In genomic region chr9:72150653-72151052, GRCh38 we compare ENCODE assay signal across 2 cellular contexts.
TF ChIP-seq lines count a peak whose summit lies in the region.

No MANE protein-coding gene starts in this region.

TF ChIP-seq in liver, 16 proteins besides CTCF, POLR2A, EP300 and RAD21:
- no peak for TF ChIP-seq EGR1 (IDR thresholded peaks at IDR 0.05; ENCODE audit: low read depth in 2 of 2)
- TF ChIP-seq GABPA (IDR thresholded peaks at IDR 0.05 in 1 of 2, conservative IDR thresholded peaks at IDR 0.05 in 1 of 2) = no peak
- TF ChIP-seq SP1 (IDR thresholded peaks at IDR 0.05) = no peak
- TF ChIP-seq ATF3 (IDR thresholded peaks at IDR 0.05) = no peak
- TF ChIP-seq FOXA1 (IDR thresholded peaks at IDR 0.05) = no peak
- TF ChIP-seq FOXA2 (IDR thresholded peaks at IDR 0.05) = no peak
- no peak for TF ChIP-seq REST (IDR thresholded peaks at IDR 0.05)
- TF ChIP-seq RXRA (IDR thresholded peaks at IDR 0.05) = no peak
- no peak for TF ChIP-seq JUND (IDR thresholded peaks at IDR 0.05)
- no peak for TF ChIP-seq NR2F2 (IDR thresholded peaks at IDR 0.05)
- no peak for TF ChIP-seq ZBTB33 (IDR thresholded peaks at IDR 0.05)
- no peak for TF ChIP-seq TAF1 (conservative IDR thresholded peaks at IDR 0.05)
- no peak for TF ChIP-seq HNF4G (IDR thresholded peaks at IDR 0.05)
- TF ChIP-seq YY1 (IDR thresholded peaks at IDR 0.05) = no peak
- no peak for TF ChIP-seq MAX (IDR thresholded peaks at IDR 0.05)

TF ChIP-seq in HepG2, 621 proteins besides CTCF, POLR2A, EP300 and RAD21:
- TF ChIP-seq ZNF281 (CRISPR knock-in tag; IDR thresholded peaks at IDR 0.05; ENCODE audit: borderline replicate concordance) = no peak
- TF ChIP-seq DR1 (CRISPR knock-in tag; IDR thresholded peaks at IDR 0.05) = no peak
- TF ChIP-seq CSRNP1 (CRISPR knock-in tag; IDR thresholded peaks at IDR 0.05) = no peak
- no peak for TF ChIP-seq ZNF850 (CRISPR knock-in tag; conservative IDR thresholded peaks at IDR 0.05)
- TF ChIP-seq TERF1 (CRISPR knock-in tag; IDR thresholded peaks at IDR 0.05) = no peak
- no peak for TF ChIP-seq RARG (CRISPR knock-in tag; IDR thresholded peaks at IDR 0.05; ENCODE audit: low read depth)
- TF ChIP-seq KDM5A (IDR thresholded peaks at IDR 0.05; ENCODE audit: borderline replicate concordance, low read length) = no peak
- no peak for TF ChIP-seq ZBTB3 (CRISPR knock-in tag; IDR thresholded peaks at IDR 0.05; ENCODE audit: borderline replicate concordance, low read depth)
- TF ChIP-seq SRSF4 (IDR thresholded peaks at IDR 0.05; ENCODE audit: low read depth, low read length, poor library complexity, severe bottlenecking) = no peak
- no peak for TF ChIP-seq ATF7-NPFF (CRISPR knock-in tag; IDR thresholded peaks at IDR 0.05; ENCODE audit: low read depth)
- TF ChIP-seq PTBP1 (IDR thresholded peaks at IDR 0.05; ENCODE audit: low read depth, low read length, poor library complexity, severe bottlenecking) = no peak
- no peak for TF ChIP-seq POGK (CRISPR knock-in tag; conservative IDR thresholded peaks at IDR 0.05)
TF ChIP-seq in HepG2: peak in this region for 0.
